ENCODE assay signal across 1 cellular context in the genomic region with DNA sequence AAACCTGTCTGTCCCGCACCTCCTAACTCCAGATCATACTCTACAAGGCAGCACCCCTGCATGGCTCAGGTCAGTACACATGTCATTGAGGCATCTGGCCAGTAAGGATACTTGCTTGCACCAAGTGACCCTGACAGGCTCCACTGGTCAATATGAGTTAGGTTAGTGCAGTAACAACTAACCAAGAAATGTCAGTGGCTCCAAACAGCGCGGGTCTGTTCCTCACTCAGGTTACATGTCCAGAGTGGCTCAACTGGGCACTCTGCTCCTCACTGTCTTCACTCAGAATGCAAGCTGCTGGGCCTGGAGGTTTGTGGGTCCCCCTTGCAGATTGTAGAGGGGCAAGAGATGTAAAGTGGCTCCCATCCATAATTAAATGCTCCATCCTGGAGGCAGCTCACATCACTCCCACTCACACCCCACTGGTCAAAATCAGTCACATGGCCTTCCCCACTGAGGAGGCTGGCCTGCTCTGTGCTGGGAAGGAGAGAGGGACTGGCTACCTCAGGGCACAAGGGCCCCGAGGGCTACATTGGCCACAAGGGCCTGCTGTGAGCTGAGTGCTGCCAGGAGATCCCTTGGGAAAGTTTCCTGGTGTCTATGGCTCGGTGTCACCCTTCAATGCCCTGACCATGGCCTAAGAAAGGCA.
A peak's percentile ranks its signal among the peaks of the same experiment; 100 is the strongest.
TF ChIP-seq lines count a peak whose summit lies in the region.

No MANE protein-coding gene starts in this region.

TF ChIP-seq in K562, 482 proteins besides CTCF, POLR2A, EP300 and RAD21 (continued from another document):
- TF ChIP-seq, protein P1, sequence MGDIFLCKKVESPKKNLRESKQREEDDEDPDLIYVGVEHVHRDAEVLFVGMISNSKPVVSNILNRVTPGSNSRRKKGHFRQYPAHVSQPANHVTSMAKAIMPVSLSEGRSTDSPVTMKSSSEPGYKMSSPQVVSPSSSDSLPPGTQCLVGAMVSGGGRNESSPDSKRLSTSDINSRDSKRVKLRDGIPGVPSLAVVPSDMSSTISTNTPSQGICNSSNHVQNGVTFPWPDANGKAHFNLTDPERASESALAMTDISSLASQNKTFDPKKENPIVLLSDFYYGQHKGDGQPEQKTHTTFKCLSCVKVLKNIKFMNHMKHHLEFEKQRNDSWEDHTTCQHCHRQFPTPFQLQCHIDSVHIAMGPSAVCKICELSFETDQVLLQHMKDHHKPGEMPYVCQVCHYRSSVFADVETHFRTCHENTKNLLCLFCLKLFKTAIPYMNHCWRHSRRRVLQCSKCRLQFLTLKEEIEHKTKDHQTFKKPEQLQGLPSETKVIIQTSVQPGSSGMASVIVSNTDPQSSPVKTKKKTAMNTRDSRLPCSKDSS (IDR thresholded peaks at IDR 0.05; ENCODE audit: low read depth, partially characterized antibody), result no peak
- TF ChIP-seq TCFL5 (CRISPR knock-in tag; conservative IDR thresholded peaks at IDR 0.05) (no peak), ZNF253 (CRISPR knock-in tag; conservative IDR thresholded peaks at IDR 0.05) (no peak), ZNF668 (CRISPR knock-in tag; IDR thresholded peaks at IDR 0.05) (no peak), NFYB (IDR thresholded peaks at IDR 0.05; ENCODE audit: extremely low read depth, insufficient read length) (peak; percentile 46), ZNF584 (CRISPR knock-in tag; IDR thresholded peaks at IDR 0.05; ENCODE audit: low read depth) (no peak)
